ENCODE assay signal across 8 cellular contexts in the genomic region with DNA sequence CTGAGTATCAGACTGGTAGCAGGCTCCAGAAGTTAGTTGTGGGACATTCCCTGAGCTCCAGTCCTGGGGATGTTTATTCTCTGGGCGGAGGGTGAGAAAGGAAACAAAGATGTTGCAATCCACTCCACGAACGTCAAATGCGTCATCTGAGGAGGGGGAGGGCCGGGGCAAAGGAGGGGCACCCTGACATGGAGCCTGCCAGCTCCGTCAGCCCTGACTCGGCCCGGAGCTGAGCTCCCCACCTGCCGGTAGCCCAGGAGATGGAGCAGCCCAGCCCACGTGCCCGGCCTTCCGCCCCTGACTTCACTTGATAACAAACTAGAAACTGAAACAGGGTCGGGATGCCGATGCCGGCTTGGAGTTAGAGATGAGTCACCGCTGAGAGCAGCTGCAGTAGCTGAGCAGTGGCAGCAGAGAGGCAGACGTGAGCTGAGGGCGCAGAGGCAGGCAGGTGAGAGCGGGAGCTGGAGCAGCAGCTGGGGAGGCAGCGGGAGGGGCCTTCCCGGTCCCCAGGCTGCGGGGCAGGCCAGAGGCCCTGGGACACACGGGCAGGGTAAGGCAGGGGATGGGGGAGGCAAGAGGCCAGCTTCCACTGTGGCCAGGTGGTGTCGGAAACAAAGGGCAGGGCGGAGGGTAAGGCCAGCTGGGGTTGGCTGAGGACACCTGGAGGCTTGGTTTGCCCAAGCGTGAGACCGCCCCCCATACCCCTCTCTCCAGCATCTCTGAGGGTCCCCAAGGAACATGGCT. TPM values are rescaled to one million over a fixed set of nuclear protein-coding genes. Genes with fewer than 3 reads are reported as not detected.
DNase-seq lines count a peak whose midpoint lies in the region; ATAC-seq and TF ChIP-seq lines count a peak whose summit lies in the region.

A gene (plus strand): TSS at position 391 of the 747 bp plus-strand sequence. CDS start 351 bp downstream, at position 742.

- no peaks in the 10 kb centered on the region for H3K9me3 Mint-ChIP-seq in neural crest cell

- peak within 1 kb of the TSS; percentile 38 for H3K4me3 Mint-ChIP-seq in neural crest cell

- WGBS in stomach, 5 donors: 0 to 4% (median 2%) methylated on average over 24 to 27 of the region's 27 CpGs

- no peak for TF ChIP-seq CTCF in neural crest cell (conservative IDR thresholded peaks at IDR 0.05)
- peak in 5 of 7 experiments; percentile 8 to 62 (median 56) for TF ChIP-seq CTCF in stomach (IDR thresholded peaks at IDR 0.05)

- peak; percentile 66 for ATAC-seq in GM21723 (IDR thresholded peaks at IDR 0.05; ENCODE audit: unreplicated experiment)

- peaks cover 0 to 4% (median 0%) of the 10 kb centered on the region in 4 donors for H3K36me3 ChIP-seq in stomach

- no peaks in the 10 kb centered on the region for H3K27me3 ChIP-seq in stomach

- H3K27me3 Mint-ChIP-seq in neural crest cell (ENCODE audit: low read depth): no peaks in the 10 kb centered on the region

- H3K27ac ChIP-seq in stomach: peak within 1 kb of the TSS; percentile 91 to 99 (median 97)

- H3K4me1 Mint-ChIP-seq in neural crest cell: peaks cover 32% of the 10 kb centered on the region

- peak; percentile 91 for DNase-seq in Daoy (ENCODE audit: low read depth)
- DNase-seq in KBM-7: peak; percentile 98
- peak; percentile 94 to 95 for DNase-seq in SHP77 (lab: John Stamatoyannopoulos, UW)
- DNase-seq in activated effector memory CD4-positive, alpha-beta T cell treated with Interleukin-2 at 50 U/mL for 16 hours: peak; percentile 96
- DNase-seq in fibroblast of the conjunctiva (ENCODE audit: low read depth): peak; percentile 93
- DNase-seq in neural crest cell (ENCODE audit: low read depth, low spot score): peak; percentile 31
- DNase-seq in stomach: peak; percentile 97

- in situ Hi-C loops in KBM-7 (cut with MboI; ENCODE audit: low pct_unique_long_range_greater_than_20kb, low sequenced_read_pairs): no loop called here

- H3K4me1 ChIP-seq in stomach: peaks cover 55 to 71% (median 63%) of the 10 kb centered on the region in 4 donors

- H3K27ac Mint-ChIP-seq in neural crest cell (ENCODE audit: unreplicated experiment): peak within 1 kb of the TSS; percentile 75

- peak in 2 of 4 donors; percentile 86 to 91 for TF ChIP-seq POLR2A in stomach (IDR thresholded peaks at IDR 0.05)

- intact Hi-C loops in stomach (cut with DNase I; ENCODE audit: low total_unique reads): no loop called here

- H3K4me3 ChIP-seq in stomach: peak within 1 kb of the TSS; percentile 41 to 58 (median 49)

- H3K36me3 Mint-ChIP-seq in neural crest cell (ENCODE audit: low read depth): no peaks in the 10 kb centered on the region

- H3K9me3 ChIP-seq in stomach: no peaks in the 10 kb centered on the region

- TF ChIP-seq EP300 in stomach (IDR thresholded peaks at IDR 0.05): peak; percentile 78

RNA-seq across cellular contexts. Expression of the gene that starts here (rescaled TPM):
- total RNA-seq in Daoy (2014; rRNA removed; shearing (Covaris generic)): 7.9 and 13.3 TPM in 2 replicates
- 1.1 and 1.5 TPM in 2 replicates for total RNA-seq in neural crest cell
- 100 to 1,000 TPM in 1 of 5 donors, 10 to 100 TPM in 4; 15.6 to 104 (median 65.9) TPM for total RNA-seq in stomach
- 100 to 1,000 TPM in 1 of 3 donors, 10 to 100 TPM in 2; 51.9 to 137 (median 81.9) TPM for polyA plus RNA-seq in stomach

Comparison
In these comparisons a context has a peak if more than half of its experiments do, and no peak if none do; other contexts are left out.
1. Peak in every context shown above with its lines: DNase-seq, ATAC-seq, H3K4me3 ChIP-seq and H3K27ac ChIP-seq.
2. DNase-seq: peak in every context shown above with its lines; median percentile 98 in KBM-7; 97 in stomach; 96 in activated effector memory CD4-positive, alpha-beta T cell treated with Interleukin-2 at 50 U/mL for 16 hours; 94 in SHP77; 93 in fibroblast of the conjunctiva; 91 in Daoy; 31 in neural crest cell.